Comparison of ENCODE assay signal across 8 cellular contexts in the genomic region with DNA sequence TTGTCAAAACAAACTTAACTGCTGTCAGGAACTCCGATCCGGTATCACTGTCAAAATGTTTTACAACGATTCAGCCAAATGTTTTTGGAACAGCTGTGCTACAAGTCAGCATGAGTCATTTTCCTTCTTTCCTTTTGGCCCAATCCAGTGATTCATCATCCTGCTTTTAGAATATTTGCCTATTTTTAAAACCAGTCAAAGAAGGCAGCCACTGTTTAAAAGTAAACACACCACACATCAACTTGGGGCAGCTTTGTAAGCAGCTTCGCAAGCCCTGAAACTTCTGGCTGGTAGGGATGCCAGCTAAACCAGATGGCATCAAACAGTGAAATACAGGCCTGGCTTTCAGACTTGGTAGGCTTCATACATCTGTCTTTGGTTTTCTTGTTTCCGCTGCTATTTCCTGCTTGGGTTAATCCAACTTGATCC. TPM values are rescaled to one million over a fixed set of nuclear protein-coding genes. Genes with fewer than 3 reads are reported as not detected.
DNase-seq lines count a peak whose midpoint lies in the region; ATAC-seq, FAIRE-seq and TF ChIP-seq lines count a peak whose summit lies in the region.

No MANE protein-coding gene starts in this region.

- no peaks in the 10 kb centered on the region for H3K9me3 ChIP-seq in pancreas

- no peak overlapping the region for H3K4me3 Mint-ChIP-seq in progenitor cell of endocrine pancreas (ENCODE audit: low read depth)
- no peak overlapping the region for H3K4me3 Mint-ChIP-seq in stimulated activated memory B cell treated with anti-CD40 and anti-IgM and Interleukin-4, amounts not matched to agents 10 μg/mL and 1 μg/mL and 100 μg/mL, for 72 hours

- no peaks in the 10 kb centered on the region for H3K27me3 Mint-ChIP-seq in progenitor cell of endocrine pancreas
- no peaks in the 10 kb centered on the region for H3K27me3 Mint-ChIP-seq in stimulated activated memory B cell treated with anti-CD40 and anti-IgM and Interleukin-4, amounts not matched to agents 10 μg/mL and 1 μg/mL and 100 μg/mL, for 72 hours

- intact Hi-C loops in pancreas (cut with DNase I): no loop called here

- no peaks in the 10 kb centered on the region for H3K36me3 Mint-ChIP-seq in progenitor cell of endocrine pancreas (ENCODE audit: insufficient read depth)
- peaks cover 20% of the 10 kb centered on the region for H3K36me3 Mint-ChIP-seq in stimulated activated memory B cell treated with anti-CD40 and anti-IgM and Interleukin-4, amounts not matched to agents 10 μg/mL and 1 μg/mL and 100 μg/mL, for 72 hours

- H3K9me3 Mint-ChIP-seq in progenitor cell of endocrine pancreas (ENCODE audit: low read depth): no peaks in the 10 kb centered on the region
- no peaks in the 10 kb centered on the region for H3K9me3 Mint-ChIP-seq in stimulated activated memory B cell treated with anti-CD40 and anti-IgM and Interleukin-4, amounts not matched to agents 10 μg/mL and 1 μg/mL and 100 μg/mL, for 72 hours

- H3K27ac ChIP-seq in pancreas: peak overlapping the region in 2 of 4 donors; percentile 24 to 25

- ATAC-seq in esophagus mucosa (peak; percentile 70), pancreas (peak; percentile 43 to 78 (median 68)), GM18511 (IDR thresholded peaks at IDR 0.05; ENCODE audit: unreplicated experiment) (no peak)
- no peak for ATAC-seq in stimulated activated memory B cell treated with anti-CD40 and anti-IgM and Interleukin-4, amounts not matched to agents 10 μg/mL and 1 μg/mL and 100 μg/mL, for 72 hours

- no peaks in the 10 kb centered on the region for H3K36me3 ChIP-seq in pancreas

- peaks cover 0 to 10% (median 5%) of the 10 kb centered on the region in 3 donors for H3K4me1 ChIP-seq in pancreas

- DNase-seq in Caki2 (ENCODE audit: low read depth) (peak; percentile 43), NCI-H446 (lab: John Stamatoyannopoulos, UW) (peak; percentile 96 to 97), pancreas (no peak), RPMI8226 (no peak), progenitor cell of endocrine pancreas (ENCODE audit: low spot score, unreplicated experiment) (no peak)

- TF ChIP-seq CTCF in pancreas (IDR thresholded peaks at IDR 0.05) (no peak), progenitor cell of endocrine pancreas (IDR thresholded peaks at IDR 0.05; ENCODE audit: unreplicated experiment) (no peak)

- WGBS in pancreas, 2 donors: 48 to 51% methylated on average over 5 of the region's 5 CpGs

- no peak overlapping the region for H3K4me3 ChIP-seq in pancreas

- H3K4me1 Mint-ChIP-seq in progenitor cell of endocrine pancreas (ENCODE audit: low read depth): peaks cover 8% of the 10 kb centered on the region
- no peaks in the 10 kb centered on the region for H3K4me1 Mint-ChIP-seq in stimulated activated memory B cell treated with anti-CD40 and anti-IgM and Interleukin-4, amounts not matched to agents 10 μg/mL and 1 μg/mL and 100 μg/mL, for 72 hours

- no peak overlapping the region for H3K27ac Mint-ChIP-seq in progenitor cell of endocrine pancreas
- no peak overlapping the region for H3K27ac Mint-ChIP-seq in stimulated activated memory B cell treated with anti-CD40 and anti-IgM and Interleukin-4, amounts not matched to agents 10 μg/mL and 1 μg/mL and 100 μg/mL, for 72 hours

- H3K27me3 ChIP-seq in pancreas: no peaks in the 10 kb centered on the region

- FAIRE-seq in pancreas (lab: Jason Lieb, UNC): peak; percentile 17

- in situ Hi-C loops in Caki2 (cut with HindIII; ENCODE audit: low pct_unique_long_range_greater_than_20kb, low sequenced_read_pairs): no loop called here

RNA-seq across cellular contexts. Expression of gene MAP3K7CL, which starts 14.9 kb away (rescaled TPM):
- total RNA-seq in Caki2 (2014; rRNA removed; shearing (Covaris generic); ENCODE audit: low replicate concordance): 2.0 and 18.1 TPM in 2 replicates
- total RNA-seq in esophagus mucosa: 3.1 TPM
- total RNA-seq in pancreas: 1 to 10 TPM; 2.0 to 4.3 (median 2.8) TPM
- 1 to 10 TPM; 4.0 to 7.3 TPM for polyA plus RNA-seq in pancreas
- total RNA-seq in progenitor cell of endocrine pancreas: 1.2 and 1.7 TPM in 2 replicates

Comparison
In these comparisons a context has a peak if more than half of its experiments do, and no peak if none do; other contexts are left out.
1. DNase-seq: peak in Caki2 (single experiment) and NCI-H446 (2 of 2); none in pancreas (0 of 6), RPMI8226 (single experiment) and progenitor cell of endocrine pancreas (single experiment).
2. ATAC-seq: peak in esophagus mucosa (single experiment) and pancreas (4 of 4); none in GM18511 (single experiment) and stimulated activated memory B cell treated with anti-CD40 and anti-IgM and Interleukin-4, amounts not matched to agents 10 μg/mL and 1 μg/mL and 100 μg/mL, for 72 hours (single experiment).